18 cellular contexts compared by ENCODE assay signal in the genomic region with DNA sequence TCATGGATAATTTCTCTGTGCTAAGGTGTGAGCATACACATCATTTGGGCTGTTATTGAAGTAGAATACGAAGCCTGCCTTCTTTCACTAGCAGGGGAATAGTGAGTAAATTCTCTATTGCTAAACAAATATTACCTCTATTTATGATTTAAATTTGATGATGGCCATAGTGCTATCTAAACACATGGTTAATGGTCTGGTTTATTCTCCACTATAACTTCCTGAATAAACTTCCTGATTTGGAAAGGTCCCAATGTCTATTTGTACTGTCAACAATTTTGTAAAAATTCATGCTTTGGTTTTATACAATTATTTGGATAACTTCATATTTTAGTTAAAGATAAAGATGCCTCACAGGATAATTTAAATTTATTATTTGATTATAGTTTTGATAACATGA.
DNase-seq lines count a peak whose midpoint lies in the region; ATAC-seq and TF ChIP-seq lines count a peak whose summit lies in the region.
"Had no signal": no experiment of that assay in that cellular context is flagged by ENCODE, and none has a peak within 500 bp of the region (broad histone marks: within the 10 kb centered on the region; RNA-seq: fewer than 3 reads in every experiment).

No MANE protein-coding gene starts in this region.

- peak overlapping the region; percentile 36; the same call in 1 of the 2 replicates for H3K27ac ChIP-seq in Panc1 (ENCODE audit: low read length)
- H3K27ac ChIP-seq: HL-60 had no signal

- H3K4me3 ChIP-seq in Panc1 (ENCODE audit: low read depth in 2 of 2, low read length in 2 of 2) (no peak overlapping the region), mucosa of descending colon (no peak overlapping the region)
- H3K4me3 ChIP-seq: GM23338 had no signal

- CTCF ChIA-PET in Panc1 (lab: Charles Lee): no interaction called here

- POLR2A ChIA-PET in Panc1 (lab: Charles Lee): no interaction called here

- H3K27me3 ChIP-seq in Panc1 (ENCODE audit: control insufficient read depth, insufficient read depth, low read length): no peaks in the 10 kb centered on the region
- H3K27me3 ChIP-seq: BE2C had no signal

- H3K9me3 ChIP-seq in Panc1 (ENCODE audit: control insufficient read depth, insufficient read depth, low read depth, low read length): no peaks in the 10 kb centered on the region
- no peaks in the 10 kb centered on the region for H3K9me3 ChIP-seq in mucosa of descending colon
- H3K9me3 ChIP-seq: BE2C, Caco-2 had no signal

- in situ Hi-C loops in Panc1 (cut with HindIII; ENCODE audit: low pct_unique_long_range_greater_than_20kb, low sequenced_read_pairs): no loop called here

- no TSS peak for BruUV-seq in Panc1 (replicated peaks; lab: Mats Ljungman, UMichigan)

- no peak for TF ChIP-seq CTCF in Panc1 (IDR thresholded peaks at IDR 0.05)
- no peak for TF ChIP-seq CTCF in mucosa of descending colon (IDR thresholded peaks at IDR 0.05)

- ATAC-seq in Panc1 (no peak), mucosa of descending colon (peak; percentile 17)
- ATAC-seq: GM23338 had no signal

- H3K4me1 ChIP-seq in Panc1 (ENCODE audit: control insufficient read depth, insufficient read depth, low read length): peaks cover 7% of the 10 kb centered on the region
- H3K4me1 ChIP-seq in mucosa of descending colon (ENCODE audit: low read depth): no peaks in the 10 kb centered on the region
- H3K4me1 ChIP-seq: BE2C, Caco-2 had no signal

- no peaks in the 10 kb centered on the region for H3K36me3 ChIP-seq in Panc1 (ENCODE audit: control insufficient read depth, insufficient read depth, low read length)
- H3K36me3 ChIP-seq in mucosa of descending colon (ENCODE audit: low read depth): no peaks in the 10 kb centered on the region
- H3K36me3 ChIP-seq: BE2C had no signal

- intact Hi-C loops in Panc1 (cut with micrococcal nuclease; ENCODE audit: unreplicated experiment): no loop called here
- intact Hi-C loops in mucosa of descending colon (cut with DNase I, micrococcal nuclease): no loop called here

- DNase-seq in DMS153 treated with DMSO at 0.1 percent for 48 hours (lab: John Stamatoyannopoulos, UW; ENCODE audit: unreplicated experiment): peak; percentile 8
- DNase-seq in NCI-H748 treated with DMSO at 0.1 percent for 48 hours (lab: John Stamatoyannopoulos, UW): peak; percentile 33
- DNase-seq in Panc1 (ENCODE audit: low read depth, low spot score): no peak
- no peak for DNase-seq in mucosa of descending colon
- DNase-seq in hippocampal formation (lab: John Stamatoyannopoulos, UW): no peak
- no peak for DNase-seq in NK-92 (lab: John Stamatoyannopoulos, UW; ENCODE audit: unreplicated experiment)
- no peak for DNase-seq in SIG-M5 treated with dmso at 0.1 percent for 504 hours (lab: John Stamatoyannopoulos, UW; ENCODE audit: unreplicated experiment)
- no peak for DNase-seq in NOMO-1 (lab: John Stamatoyannopoulos, UW; ENCODE audit: unreplicated experiment in 2 of 2)
- DNase-seq: ACHN; BE2C; C1 segment of cervical spinal cord; Caco-2; CD4-positive, CD25-positive, alpha-beta regulatory T cell; DMS53; HCEC 1CT; HFFc6 had no signal

Comparison
In these comparisons a context has a peak if more than half of its experiments do, and no peak if none do; other contexts are left out.
1. DNase-seq: peak in DMS153 treated with DMSO at 0.1 percent for 48 hours (single experiment) and NCI-H748 treated with DMSO at 0.1 percent for 48 hours (single experiment); none in Panc1 (single experiment), mucosa of descending colon (0 of 3), hippocampal formation (0 of 2), NK-92 (single experiment), SIG-M5 treated with dmso at 0.1 percent for 504 hours (single experiment) and NOMO-1 (0 of 2).